Comparison of ENCODE assay signal across 8 cellular contexts in genomic region chr5:109656829-109657228, GRCh38. TPM values are rescaled to one million over a fixed set of nuclear protein-coding genes. Genes with fewer than 3 reads are reported as not detected.
DNase-seq lines count a peak whose midpoint lies in the region; ATAC-seq and TF ChIP-seq lines count a peak whose summit lies in the region.

No MANE protein-coding gene starts in this region.

- H3F3A ChIP-seq in Loucy (ENCODE audit: low read depth) = no peaks in the 10 kb centered on the region; the same call in 1 of the 2 replicates

- H3K79me2 ChIP-seq in Loucy (ENCODE audit: insufficient read depth, low read length) = no peaks in the 10 kb centered on the region

- peaks cover 60% of the 10 kb centered on the region for H3K4me1 ChIP-seq in Loucy (ENCODE audit: insufficient read depth, low read length, poor library complexity, severe bottlenecking)

- H3K4me3 ChIP-seq in Loucy (ENCODE audit: low read length, poor library complexity, severe bottlenecking) (peak overlapping the region; percentile 62), fibroblast of the aortic adventitia (ENCODE audit: low read depth, low read length) (no peak overlapping the region)

- no peaks in the 10 kb centered on the region for H3K36me3 ChIP-seq in Loucy (ENCODE audit: insufficient read depth, low read length)

- H4K20me1 ChIP-seq in Loucy (ENCODE audit: insufficient read depth, low read length, poor library complexity, severe bottlenecking) = no peaks in the 10 kb centered on the region

- H3K9ac ChIP-seq in Loucy (ENCODE audit: low read depth, low read length, poor library complexity, severe bottlenecking) = peak overlapping the region; percentile 68

- no peaks in the 10 kb centered on the region for H3K9me2 ChIP-seq in Loucy (replicated peaks; ENCODE audit: low read depth, low read length)

- H3K27me3 ChIP-seq in Loucy (ENCODE audit: insufficient read depth, low read length, poor library complexity, severe bottlenecking) = no peaks in the 10 kb centered on the region

- no peak for ATAC-seq in GM19467 (IDR thresholded peaks at IDR 0.05; ENCODE audit: unreplicated experiment)

- DNase-seq in AML-193 (lab: John Stamatoyannopoulos, UW) (peak; percentile 95 to 98), fibroblast of the aortic adventitia (ENCODE audit: low read depth) (peak; percentile 42), renal cortical epithelial cell (ENCODE audit: low read depth) (peak; percentile 44), NCI-H82 (lab: John Stamatoyannopoulos, UW) (no peak), cerebellar nuclear complex (lab: John Stamatoyannopoulos, UW) (no peak)
- peak; percentile 16 for DNase-seq in activated CD8-positive, alpha-beta memory T cell treated with anti-CD3 and anti-CD28 coated beads, Interleukin-2, amount 50 U/mL, for 4 hours

- H3K4me2 ChIP-seq in Loucy (ENCODE audit: low read depth, low read length, poor library complexity, severe bottlenecking) = peak overlapping the region; percentile 91

- TF ChIP-seq CTCF in Loucy (conservative IDR thresholded peaks at IDR 0.05; ENCODE audit: low read length) (no peak), fibroblast of the aortic adventitia (IDR thresholded peaks at IDR 0.05; ENCODE audit: insufficient read depth, low read length) (no peak)

- H2AFZ ChIP-seq in Loucy (ENCODE audit: low read length) = peak overlapping the region; percentile 44; the same call in 1 of the 2 replicates

- H3K9me3 ChIP-seq in Loucy (ENCODE audit: insufficient read depth, low read depth, low read length) = no peaks in the 10 kb centered on the region

RNA-seq across cellular contexts. Expression of gene MAN2A1, which starts 32.9 kb away (rescaled TPM):
- 62.3 and 63.9 TPM in 2 replicates for total RNA-seq in fibroblast of the aortic adventitia (ENCODE audit: low replicate concordance)
- 66.2 and 91.3 TPM in 2 replicates for total RNA-seq in renal cortical epithelial cell

Comparison
In these comparisons a context has a peak if more than half of its experiments do, and no peak if none do; other contexts are left out.
1. DNase-seq: peak in AML-193 (2 of 2), activated CD8-positive, alpha-beta memory T cell treated with anti-CD3 and anti-CD28 coated beads, Interleukin-2, amount 50 U/mL, for 4 hours (single experiment), fibroblast of the aortic adventitia (single experiment) and renal cortical epithelial cell (single experiment); none in NCI-H82 (single experiment) and cerebellar nuclear complex (0 of 2).